ENCODE assay signal across 1 cellular context in genomic region chr1:232655746-232656085, GRCh38.
TF ChIP-seq lines count a peak whose summit lies in the region.

No MANE protein-coding gene starts in this region.

TF ChIP-seq in GM12878, 131 proteins besides CTCF, POLR2A, EP300 and RAD21 (continued from another document):
- no peak for TF ChIP-seq MLLT1 (IDR thresholded peaks at IDR 0.05)
- no peak for TF ChIP-seq BMI1 (IDR thresholded peaks at IDR 0.05; ENCODE audit: borderline replicate concordance)
- TF ChIP-seq LARP7 (IDR thresholded peaks at IDR 0.05), result no peak
- no peak for TF ChIP-seq BACH1 (IDR thresholded peaks at IDR 0.05; ENCODE audit: borderline replicate concordance)
- no peak for TF ChIP-seq CEBPB (IDR thresholded peaks at IDR 0.05; ENCODE audit: borderline replicate concordance in 1 of 2, low read depth in 2 of 2, low read length in 2 of 2)
- TF ChIP-seq, protein P1, sequence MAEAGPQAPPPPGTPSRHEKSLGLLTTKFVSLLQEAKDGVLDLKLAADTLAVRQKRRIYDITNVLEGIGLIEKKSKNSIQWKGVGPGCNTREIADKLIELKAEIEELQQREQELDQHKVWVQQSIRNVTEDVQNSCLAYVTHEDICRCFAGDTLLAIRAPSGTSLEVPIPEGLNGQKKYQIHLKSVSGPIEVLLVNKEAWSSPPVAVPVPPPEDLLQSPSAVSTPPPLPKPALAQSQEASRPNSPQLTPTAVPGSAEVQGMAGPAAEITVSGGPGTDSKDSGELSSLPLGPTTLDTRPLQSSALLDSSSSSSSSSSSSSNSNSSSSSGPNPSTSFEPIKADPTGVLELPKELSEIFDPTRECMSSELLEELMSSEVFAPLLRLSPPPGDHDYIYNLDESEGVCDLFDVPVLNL (IDR thresholded peaks at IDR 0.05; ENCODE audit: low read depth, low read length), result no peak
- TF ChIP-seq, protein P2, sequence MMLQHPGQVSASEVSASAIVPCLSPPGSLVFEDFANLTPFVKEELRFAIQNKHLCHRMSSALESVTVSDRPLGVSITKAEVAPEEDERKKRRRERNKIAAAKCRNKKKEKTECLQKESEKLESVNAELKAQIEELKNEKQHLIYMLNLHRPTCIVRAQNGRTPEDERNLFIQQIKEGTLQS (IDR thresholded peaks at IDR 0.05; ENCODE audit: borderline replicate concordance, extremely low read depth, low read depth, low read length), result no peak
- no peak for TF ChIP-seq ZNF217 (IDR thresholded peaks at IDR 0.05)
- TF ChIP-seq RAD51 (IDR thresholded peaks at IDR 0.05), result no peak
- no peak for TF ChIP-seq SMARCA5 (IDR thresholded peaks at IDR 0.05)
- TF ChIP-seq WRNIP1 (IDR thresholded peaks at IDR 0.05; ENCODE audit: borderline replicate concordance, low read depth, low read length), result no peak
- TF ChIP-seq CBFB (IDR thresholded peaks at IDR 0.05; ENCODE audit: low read depth), result no peak
- no peak for TF ChIP-seq IRF3 (IDR thresholded peaks at IDR 0.05)
TF ChIP-seq in GM12878: peak in this region for 0.
